In the genomic region with DNA sequence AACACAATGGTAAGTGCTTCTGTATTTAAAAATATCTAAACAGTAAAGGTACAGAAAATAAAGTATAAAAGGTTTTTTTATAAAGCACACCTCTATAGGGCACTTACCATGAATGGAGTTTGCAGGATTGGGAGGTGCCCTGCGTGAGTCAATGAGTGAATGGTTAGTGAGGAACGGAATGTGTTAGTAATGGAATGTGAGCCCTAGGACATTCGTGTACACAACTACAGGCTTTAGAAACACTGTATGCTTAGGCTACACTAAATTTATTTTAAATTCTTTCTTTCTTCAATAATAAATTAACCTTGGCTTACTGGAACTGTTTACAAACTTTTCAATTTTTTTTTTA, we compare ENCODE assay signal across 10 cellular contexts.
DNase-seq lines count a peak whose midpoint lies in the region; ATAC-seq and TF ChIP-seq lines count a peak whose summit lies in the region.
"Had no signal": no experiment of that assay in that cellular context is flagged by ENCODE, and none has a peak within 500 bp of the region (broad histone marks: within the 10 kb centered on the region; RNA-seq: fewer than 3 reads in every experiment).

No MANE protein-coding gene starts in this region.

- TF ChIP-seq CTCF in 22Rv1 (IDR thresholded peaks at IDR 0.05) = no peak
- no peak for TF ChIP-seq CTCF in HCT116 (IDR thresholded peaks at IDR 0.05 in 2 of 3, conservative IDR thresholded peaks at IDR 0.05 in 1 of 3; ENCODE audit: borderline replicate concordance in 1 of 3, insufficient read depth in 1 of 3, low read depth in 2 of 3, low read length in 2 of 3)

- H3K9me3 Mint-ChIP-seq in stimulated activated effector memory CD8-positive, alpha-beta T cell treated with anti-CD3 and anti-CD28 coated beads, Interleukin-12 subunit alpha, Interleukin-12 subunit beta, amount 100 ng/mL, for 72 hours = no peaks in the 10 kb centered on the region

- no peak overlapping the region for H3K9ac ChIP-seq in HCT116 (ENCODE audit: low read length)

- no peaks in the 10 kb centered on the region for H3K27me3 ChIP-seq in HCT116 (ENCODE audit: insufficient read depth, low read length)

- peak overlapping the region; percentile 43 for H3K27ac ChIP-seq in 22Rv1
- H3K27ac ChIP-seq in HCT116 (ENCODE audit: low read depth, low read length) = no peak overlapping the region

- H2AFZ ChIP-seq in HCT116 (ENCODE audit: low read depth, low read length, poor library complexity, severe bottlenecking) = no peak overlapping the region

- ATAC-seq in HCT116 (peak; percentile 50; the same call in 1 of the 2 replicates), GM21825 (IDR thresholded peaks at IDR 0.05; ENCODE audit: unreplicated experiment) (no peak)
- ATAC-seq in stimulated activated effector memory CD8-positive, alpha-beta T cell treated with anti-CD3 and anti-CD28 coated beads, Interleukin-12 subunit alpha, Interleukin-12 subunit beta, amount 100 ng/mL, for 72 hours = no peak

- no peaks in the 10 kb centered on the region for H3K36me3 Mint-ChIP-seq in stimulated activated effector memory CD8-positive, alpha-beta T cell treated with anti-CD3 and anti-CD28 coated beads, Interleukin-12 subunit alpha, Interleukin-12 subunit beta, amount 100 ng/mL, for 72 hours

- peaks cover 2 to 3% of the 10 kb centered on the region in 2 experiments; a peak in 2 of 4 replicates for H3K4me1 ChIP-seq in HCT116 (ENCODE audit: control insufficient read depth in 1 of 2, insufficient read depth in 2 of 2, low read length in 2 of 2)

- H3K4me2 ChIP-seq in HCT116 (ENCODE audit: low read length) = no peak overlapping the region

- H3K4me1 Mint-ChIP-seq in stimulated activated effector memory CD8-positive, alpha-beta T cell treated with anti-CD3 and anti-CD28 coated beads, Interleukin-12 subunit alpha, Interleukin-12 subunit beta, amount 100 ng/mL, for 72 hours = no peaks in the 10 kb centered on the region
- H3K4me1 Mint-ChIP-seq: B cell had no signal

- CTCF ChIA-PET in HCT116 (lab: Charles Lee) = interaction anchor here (1.0 to 1.7 kb wide), 3 partner anchors 12 to 341 kb away, joined by 3 to 5 read pairs (median 4); no protein-coding TSS in a partner anchor

- no peaks in the 10 kb centered on the region for H3K9me2 ChIP-seq in HCT116 (ENCODE audit: insufficient read depth)

- H3K4me3 Mint-ChIP-seq in stimulated activated effector memory CD8-positive, alpha-beta T cell treated with anti-CD3 and anti-CD28 coated beads, Interleukin-12 subunit alpha, Interleukin-12 subunit beta, amount 100 ng/mL, for 72 hours = no peak overlapping the region
- H3K4me3 Mint-ChIP-seq: B cell had no signal

- no peak for TF ChIP-seq RAD21 in HCT116 (IDR thresholded peaks at IDR 0.05; ENCODE audit: low read depth)

- H3K4me3 ChIP-seq in HCT116 (replicated peaks in 1 of 2; ENCODE audit: low read depth in 1 of 2, low read length in 2 of 2) = no peak overlapping the region

- H3K79me2 ChIP-seq in HCT116 (ENCODE audit: insufficient read depth, low read length) = no peaks in the 10 kb centered on the region

- no peak for DNase-seq in HCT116 (ENCODE audit: low read depth, low spot score)
- DNase-seq in amniotic epithelial cell (ENCODE audit: low read depth) = peak; percentile 76
- peak; percentile 14 for DNase-seq in hepatic stellate cell (ENCODE audit: low spot score)
- no peak for DNase-seq in SK-N-DZ (ENCODE audit: low spot score)
- no peak for DNase-seq in stimulated activated effector memory CD8-positive, alpha-beta T cell treated with anti-CD3 and anti-CD28 coated beads, Interleukin-12 subunit alpha, Interleukin-12 subunit beta, amount 100 ng/mL, for 72 hours (ENCODE audit: low spot score in 2 of 2)
- DNase-seq in pons (ENCODE audit: low spot score) = no peak
- DNase-seq: NCI-H187 treated with DMSO at 0.1 percent for 48 hours had no signal

- no peaks in the 10 kb centered on the region for H3K9me3 ChIP-seq in HCT116 (ENCODE audit: control insufficient read depth in 1 of 2, insufficient read depth in 1 of 2, low read depth in 1 of 2, low read length in 2 of 2)

- H3K36me3 ChIP-seq in HCT116 (ENCODE audit: control insufficient read depth in 1 of 2, insufficient read depth in 2 of 2, low read length in 2 of 2) = no peaks in the 10 kb centered on the region

- TF ChIP-seq POLR2A in HCT116 (IDR thresholded peaks at IDR 0.05; ENCODE audit: borderline replicate concordance, extremely low read depth, insufficient read depth, insufficient read length) = no peak

- no TSS peak for BruUV-seq in HCT116 (replicated peaks; lab: Mats Ljungman, UMichigan)

- H3K27ac Mint-ChIP-seq in stimulated activated effector memory CD8-positive, alpha-beta T cell treated with anti-CD3 and anti-CD28 coated beads, Interleukin-12 subunit alpha, Interleukin-12 subunit beta, amount 100 ng/mL, for 72 hours = no peak overlapping the region
- H3K27ac Mint-ChIP-seq: B cell had no signal

- POLR2A ChIA-PET in HCT116 (lab: Charles Lee) = no interaction called here

- RAD21 ChIA-PET in HCT116 (lab: Charles Lee; ENCODE audit: low non-redundant PET in 1 of 2, low total read pairs in 2 of 2, uncharacterized antibody in 2 of 2, unreplicated experiment in 2 of 2) = no interaction called here

- H4K20me1 ChIP-seq in HCT116 (ENCODE audit: insufficient read depth) = no peaks in the 10 kb centered on the region

- intact Hi-C loops in HCT116 (cut with micrococcal nuclease) = loop anchor here (2.0 to 10.0 kb wide), 5 partner anchors 343 to 1624 kb away; no protein-coding TSS in a partner anchor

TF ChIP-seq in HCT116, 20 proteins besides CTCF, POLR2A, EP300 and RAD21:
- no peak for TF ChIP-seq EZH2 (IDR thresholded peaks at IDR 0.05)
- no peak for TF ChIP-seq TCF7L2 (IDR thresholded peaks at IDR 0.05; ENCODE audit: borderline replicate concordance, extremely low read depth, insufficient read depth, insufficient read length)
- TF ChIP-seq POLR2AphosphoS5 (IDR thresholded peaks at IDR 0.05; ENCODE audit: low read depth, low read length) = no peak
- no peak for TF ChIP-seq ATF3 (IDR thresholded peaks at IDR 0.05)
- no peak for TF ChIP-seq EGR1 (IDR thresholded peaks at IDR 0.05; ENCODE audit: low read depth)
- no peak for TF ChIP-seq REST (IDR thresholded peaks at IDR 0.05; ENCODE audit: low read depth)
- no peak for TF ChIP-seq JUND (IDR thresholded peaks at IDR 0.05)
- no peak for TF ChIP-seq SP1 (IDR thresholded peaks at IDR 0.05; ENCODE audit: low read depth)
- TF ChIP-seq SIN3A (IDR thresholded peaks at IDR 0.05; ENCODE audit: low read depth) = no peak
- TF ChIP-seq CBX3 (IDR thresholded peaks at IDR 0.05; ENCODE audit: low read depth) = no peak
- TF ChIP-seq ELF1 (IDR thresholded peaks at IDR 0.05; ENCODE audit: borderline replicate concordance, low read depth) = no peak
- no peak for TF ChIP-seq CEBPB (IDR thresholded peaks at IDR 0.05; ENCODE audit: low read depth)
- no peak for TF ChIP-seq MAX (IDR thresholded peaks at IDR 0.05)
- TF ChIP-seq, protein P1, sequence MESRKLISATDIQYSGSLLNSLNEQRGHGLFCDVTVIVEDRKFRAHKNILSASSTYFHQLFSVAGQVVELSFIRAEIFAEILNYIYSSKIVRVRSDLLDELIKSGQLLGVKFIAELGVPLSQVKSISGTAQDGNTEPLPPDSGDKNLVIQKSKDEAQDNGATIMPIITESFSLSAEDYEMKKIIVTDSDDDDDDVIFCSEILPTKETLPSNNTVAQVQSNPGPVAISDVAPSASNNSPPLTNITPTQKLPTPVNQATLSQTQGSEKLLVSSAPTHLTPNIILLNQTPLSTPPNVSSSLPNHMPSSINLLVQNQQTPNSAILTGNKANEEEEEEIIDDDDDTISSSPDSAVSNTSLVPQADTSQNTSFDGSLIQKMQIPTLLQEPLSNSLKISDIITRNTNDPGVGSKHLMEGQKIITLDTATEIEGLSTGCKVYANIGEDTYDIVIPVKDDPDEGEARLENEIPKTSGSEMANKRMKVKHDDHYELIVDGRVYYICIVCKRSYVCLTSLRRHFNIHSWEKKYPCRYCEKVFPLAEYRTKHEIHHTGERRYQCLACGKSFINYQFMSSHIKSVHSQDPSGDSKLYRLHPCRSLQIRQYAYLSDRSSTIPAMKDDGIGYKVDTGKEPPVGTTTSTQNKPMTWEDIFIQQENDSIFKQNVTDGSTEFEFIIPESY (IDR thresholded peaks at IDR 0.05; ENCODE audit: extremely low read depth, insufficient replicate concordance, low read length) = no peak
- TF ChIP-seq ZNF274 (IDR thresholded peaks at IDR 0.05; ENCODE audit: low read depth, low read length) = no peak

Comparison
In these comparisons a context has a peak if more than half of its experiments do, and no peak if none do; other contexts are left out.
1. DNase-seq: peak in amniotic epithelial cell (single experiment) and hepatic stellate cell (single experiment); none in HCT116 (single experiment), SK-N-DZ (single experiment), stimulated activated effector memory CD8-positive, alpha-beta T cell treated with anti-CD3 and anti-CD28 coated beads, Interleukin-12 subunit alpha, Interleukin-12 subunit beta, amount 100 ng/mL, for 72 hours (0 of 2) and pons (single experiment).